32 cellular contexts compared by ENCODE assay signal in the genomic region with DNA sequence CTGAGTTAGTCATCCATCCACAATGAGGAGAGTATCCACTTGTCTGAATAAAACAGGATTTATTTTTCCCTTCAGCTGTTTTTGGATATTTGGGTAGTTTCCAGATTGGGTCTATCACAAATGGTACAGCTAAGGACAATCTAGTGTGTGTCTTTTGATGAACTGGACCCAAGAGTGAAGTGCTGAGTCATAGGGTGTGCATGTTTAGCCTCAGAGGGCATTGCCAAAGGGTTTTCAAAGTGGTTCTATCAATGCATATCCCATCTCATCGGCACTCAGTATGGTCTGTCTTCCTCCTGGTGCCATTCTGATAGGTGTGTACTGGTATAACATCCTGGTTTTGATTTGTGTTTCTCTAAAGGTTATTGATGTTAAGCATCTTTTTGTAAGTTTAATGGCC.
"Had no signal": no experiment of that assay in that cellular context is flagged by ENCODE, and none has a peak within 500 bp of the region (broad histone marks: within the 10 kb centered on the region; RNA-seq: fewer than 3 reads in every experiment).

No MANE protein-coding gene starts in this region.

- DNase-seq: activated B cell treated with CpG ODN at 0.5 μM for 24 hours; activated CD4-positive, alpha-beta memory T cell treated with anti-CD3 and anti-CD28 coated beads for 36 hours; activated CD4-positive, alpha-beta T cell treated with anti-CD3 and anti-CD28 coated beads for 4 hours; activated CD4-positive, alpha-beta T cell treated with anti-CD3 and anti-CD28 coated beads, Interleukin-2, amount 50 U/mL, for 1 hour; activated CD4-positive, CD25-positive, alpha-beta regulatory T cell treated with anti-CD3 and anti-CD28 coated beads, Interleukin-2, amount 50 U/mL, for 72 hours; activated CD8-positive, alpha-beta memory T cell treated with anti-CD3 and anti-CD28 coated beads, Interleukin-2, amount 50 U/mL, for 4 hours; activated effector memory CD4-positive, alpha-beta T cell treated with Interleukin-2 at 50 U/mL for 16 hours; activated naive CD4-positive, alpha-beta T cell treated with anti-CD3 and anti-CD28 coated beads, Interleukin-2, amount 10 ng/mL, durations not matched to agents 7 days and 5 days; activated naive CD8-positive, alpha-beta T cell treated with anti-CD3 and anti-CD28 coated beads for 36 hours; activated T-cell treated with anti-CD3 and anti-CD28 coated beads for 4 hours; activated T-cell treated with anti-CD3 and anti-CD28 coated beads, Interleukin-2, amount 50 U/mL, for 48 hours; amniotic stem cell; aorta; brain microvascular endothelial cell; central memory CD4-positive, alpha-beta T cell; NCI-H1105; NCI-H1417 treated with DMSO at 0.1 percent for 48 hours; NCI-H187 treated with DMSO at 0.1 percent for 48 hours; NCI-H2081; NCI-H2171 treated with DMSO at 0.1 percent for 48 hours; NCI-H2227 treated with DMSO at 0.1 percent for 48 hours; NCI-H446; NCI-H510A treated with DMSO at 0.1 percent for 48 hours; NCI-H526 treated with DMSO at 0.1 percent for 48 hours; NCI-H774; RPMI8226; SW 1271; T-helper 1 cell; T-helper 2 cell; T-helper 9 cell had no signal

- H3K27me3 ChIP-seq: brain microvascular endothelial cell had no signal

- H3K36me3 Mint-ChIP-seq: activated CD4-positive, alpha-beta memory T cell treated with anti-CD3 and anti-CD28 coated beads for 36 hours; activated naive CD4-positive, alpha-beta T cell treated with anti-CD3 and anti-CD28 coated beads, Interleukin-2, amount 10 ng/mL, durations not matched to agents 7 days and 5 days; activated naive CD8-positive, alpha-beta T cell treated with anti-CD3 and anti-CD28 coated beads for 36 hours had no signal

- H3K9me3 Mint-ChIP-seq: activated B cell treated with CpG ODN at 0.5 μM for 24 hours; activated CD4-positive, alpha-beta memory T cell treated with anti-CD3 and anti-CD28 coated beads for 36 hours; activated naive CD4-positive, alpha-beta T cell treated with anti-CD3 and anti-CD28 coated beads, Interleukin-2, amount 10 ng/mL, durations not matched to agents 7 days and 5 days; activated naive CD8-positive, alpha-beta T cell treated with anti-CD3 and anti-CD28 coated beads for 36 hours had no signal

- ATAC-seq: Panc1 had no signal

- H3K4me3 Mint-ChIP-seq: activated B cell treated with CpG ODN at 0.5 μM for 24 hours; activated CD4-positive, alpha-beta memory T cell treated with anti-CD3 and anti-CD28 coated beads for 36 hours; activated naive CD4-positive, alpha-beta T cell treated with anti-CD3 and anti-CD28 coated beads, Interleukin-2, amount 10 ng/mL, durations not matched to agents 7 days and 5 days; activated naive CD8-positive, alpha-beta T cell treated with anti-CD3 and anti-CD28 coated beads for 36 hours had no signal

- H3K4me1 Mint-ChIP-seq: activated B cell treated with CpG ODN at 0.5 μM for 24 hours; activated naive CD4-positive, alpha-beta T cell treated with anti-CD3 and anti-CD28 coated beads, Interleukin-2, amount 10 ng/mL, durations not matched to agents 7 days and 5 days; activated naive CD8-positive, alpha-beta T cell treated with anti-CD3 and anti-CD28 coated beads for 36 hours had no signal

- H3K27ac Mint-ChIP-seq: activated B cell treated with CpG ODN at 0.5 μM for 24 hours; activated CD4-positive, alpha-beta memory T cell treated with anti-CD3 and anti-CD28 coated beads for 36 hours; activated naive CD4-positive, alpha-beta T cell treated with anti-CD3 and anti-CD28 coated beads, Interleukin-2, amount 10 ng/mL, durations not matched to agents 7 days and 5 days; activated naive CD8-positive, alpha-beta T cell treated with anti-CD3 and anti-CD28 coated beads for 36 hours had no signal

- H3K27ac ChIP-seq: brain microvascular endothelial cell, VCaP had no signal

- H3K36me3 ChIP-seq: brain microvascular endothelial cell had no signal
